6 cellular contexts compared by ENCODE assay signal in genomic region chr14:94079891-94080605, GRCh38. TPM values are rescaled to one million over a fixed set of nuclear protein-coding genes. Genes with fewer than 3 reads are reported as not detected.
DNase-seq lines count a peak whose midpoint lies in the region; ATAC-seq and TF ChIP-seq lines count a peak whose summit lies in the region.

No MANE protein-coding gene starts in this region.

- ATAC-seq in GM19455 (IDR thresholded peaks at IDR 0.05; ENCODE audit: unreplicated experiment): no peak
- no peak for ATAC-seq in GM21723 (IDR thresholded peaks at IDR 0.05; ENCODE audit: unreplicated experiment)

- no peaks in the 10 kb centered on the region for H3F3A ChIP-seq in neural cell (ENCODE audit: insufficient read depth, low read length, poor library complexity, severe bottlenecking)

- intact Hi-C loops in MCF 10A (cut with micrococcal nuclease): loop anchor here (1.0 kb wide), 1 partner anchor 14 kb away; no protein-coding TSS in a partner anchor

- H3K27me3 ChIP-seq in neural cell (ENCODE audit: insufficient read depth, low read depth, low read length): no peaks in the 10 kb centered on the region

- no peaks in the 10 kb centered on the region for H3K27me3 Mint-ChIP-seq in MCF 10A (ENCODE audit: insufficient read depth, unreplicated experiment)

- peak overlapping the region; percentile 91 for H3K4me3 ChIP-seq in neural cell (ENCODE audit: low read length)

- CTCF ChIA-PET in MCF 10A (lab: Yijun Ruan, JAX): interaction anchor here (0.7 to 1.6 kb wide), 5 partner anchors 28 to 390 kb away, joined by 3 to 7 read pairs (median 4); no protein-coding TSS in a partner anchor

- H3K9me3 Mint-ChIP-seq in MCF 10A (ENCODE audit: unreplicated experiment): no peaks in the 10 kb centered on the region

- DNase-seq in KBM-7 (peak; percentile 24), MCF 10A (ENCODE audit: unreplicated experiment) (no peak), retina (no peak)

- no peaks in the 10 kb centered on the region for H3K9me3 ChIP-seq in neural cell (ENCODE audit: low read length)

- no peak for TF ChIP-seq RAD21 in neural cell (conservative IDR thresholded peaks at IDR 0.05)

- POLR2A ChIA-PET in MCF 10A (lab: Yijun Ruan, JAX): interaction anchor here (0.5 to 4.8 kb wide), 16 partner anchors 10 to 1185 kb away, joined by 3 to 37 read pairs (median 8); partner anchors contain the start of genes GON7, IFI27, IFI27L2 and UBR7

- peak overlapping the region; percentile 94 for H3K27ac ChIP-seq in neural cell (ENCODE audit: low read length)

- peak overlapping the region; percentile 97 for H3K9ac ChIP-seq in neural cell (ENCODE audit: low read length)

- H4K20me1 ChIP-seq in neural cell (ENCODE audit: insufficient read depth): no peaks in the 10 kb centered on the region

- peaks cover 63% of the 10 kb centered on the region for H3K79me2 ChIP-seq in neural cell (replicated peaks; ENCODE audit: insufficient read depth, low read length)

- peaks cover 29% of the 10 kb centered on the region for H3K36me3 Mint-ChIP-seq in MCF 10A (ENCODE audit: insufficient read depth, unreplicated experiment)

- H3K9me2 ChIP-seq in neural cell (ENCODE audit: insufficient read depth, low read length): no peaks in the 10 kb centered on the region

- TF ChIP-seq CTCF in MCF 10A (IDR thresholded peaks at IDR 0.05; ENCODE audit: unreplicated experiment) (no peak), neural cell (IDR thresholded peaks at IDR 0.05; ENCODE audit: poor library complexity, severe bottlenecking) (no peak)

- peak overlapping the region; percentile 50 for H3K4me2 ChIP-seq in neural cell (ENCODE audit: low read length)

- BruUV-seq in MCF 10A (replicated peaks; lab: Mats Ljungman, UMichigan): no TSS peak

- peaks cover 15% of the 10 kb centered on the region for H3K36me3 ChIP-seq in neural cell (ENCODE audit: insufficient read depth, low read length)

- H3K4me3 Mint-ChIP-seq in MCF 10A (ENCODE audit: unreplicated experiment): peak overlapping the region; percentile 95

- TF ChIP-seq EP300 in neural cell (conservative IDR thresholded peaks at IDR 0.05; ENCODE audit: poor library complexity, severe bottlenecking): no peak

- peak overlapping the region; percentile 99 for H3K27ac Mint-ChIP-seq in MCF 10A (ENCODE audit: low read depth, unreplicated experiment)

- in situ Hi-C loops in KBM-7 (cut with MboI; ENCODE audit: low pct_unique_long_range_greater_than_20kb, low sequenced_read_pairs): no loop called here

- H2AFZ ChIP-seq in neural cell (ENCODE audit: low read depth, low read length): no peak overlapping the region

- peaks cover 34% of the 10 kb centered on the region for H3K4me1 Mint-ChIP-seq in MCF 10A (ENCODE audit: insufficient read depth, unreplicated experiment)

TF ChIP-seq in neural cell, 6 proteins besides CTCF, POLR2A, EP300 and RAD21:
- TF ChIP-seq POLR2AphosphoS5 (IDR thresholded peaks at IDR 0.05) (no peak), TAF1 (IDR thresholded peaks at IDR 0.05; ENCODE audit: low read depth) (no peak), MXI1 (conservative IDR thresholded peaks at IDR 0.05; ENCODE audit: poor library complexity, severe bottlenecking) (no peak), REST (IDR thresholded peaks at IDR 0.05; ENCODE audit: borderline replicate concordance) (no peak), SMC3 (conservative IDR thresholded peaks at IDR 0.05; ENCODE audit: poor library complexity) (no peak), EZH2 (IDR thresholded peaks at IDR 0.05; ENCODE audit: borderline replicate concordance, insufficient read depth, low read length, poor library complexity, severe bottlenecking) (no peak)

RNA-seq across cellular contexts. Expression of gene DDX24, which starts 1.0 kb away (rescaled TPM):
- 126 and 135 TPM in 2 replicates for total RNA-seq in MCF 10A (2022)
- 158 and 177 TPM in 2 replicates for polyA plus RNA-seq in neural cell
- 168 and 198 TPM in 2 replicates for polyA minus RNA-seq in neural cell

RNA-seq across cellular contexts. Expression of gene IFI27L1, which starts 1.1 kb away (rescaled TPM):
- total RNA-seq in MCF 10A (2022): 18.4 and 20.2 TPM in 2 replicates
- polyA plus RNA-seq in neural cell: 37.9 and 45.6 TPM in 2 replicates
- polyA minus RNA-seq in neural cell: 9.6 and 10.5 TPM in 2 replicates

RNA-seq across cellular contexts. Expression of gene IFI27, which starts 30.5 kb away (rescaled TPM):
- total RNA-seq in MCF 10A (2022): 0.63 and 2.0 TPM in 2 replicates
- 2.2 and 5.6 TPM in 2 replicates for polyA plus RNA-seq in neural cell
- 0.35 and 2.2 TPM in 2 replicates for polyA minus RNA-seq in neural cell

RNA-seq across cellular contexts. Expression of gene IFI27L2, which starts 49.4 kb away (rescaled TPM):
- total RNA-seq in MCF 10A (2022): 44.3 and 59.3 TPM in 2 replicates
- 15.3 and 23.7 TPM in 2 replicates for polyA plus RNA-seq in neural cell
- polyA minus RNA-seq in neural cell: 2.2 TPM in 2 replicates

RNA-seq across cellular contexts. Expression of gene OTUB2, which starts 53.9 kb away (rescaled TPM):
- 1.2 and 1.8 TPM in 2 replicates for total RNA-seq in MCF 10A (2022)
- polyA plus RNA-seq in neural cell: 2.5 and 2.8 TPM in 2 replicates
- polyA minus RNA-seq in neural cell: 8.7 and 9.3 TPM in 2 replicates
